ENCODE assay signal across 8 cellular contexts in genomic region chr7:28389504-28390385, GRCh38. TPM values are rescaled to one million over a fixed set of nuclear protein-coding genes. Genes with fewer than 3 reads are reported as not detected.
DNase-seq lines count a peak whose midpoint lies in the region; ATAC-seq, FAIRE-seq and TF ChIP-seq lines count a peak whose summit lies in the region.

No MANE protein-coding gene starts in this region.

- no peaks in the 10 kb centered on the region for H3K36me3 ChIP-seq in body of pancreas (replicated peaks in 1 of 2; ENCODE audit: insufficient read depth in 1 of 2, low read depth in 2 of 2)
- H3K36me3 ChIP-seq in suprapubic skin, result no peaks in the 10 kb centered on the region

- TF ChIP-seq EP300 in suprapubic skin (IDR thresholded peaks at IDR 0.05), result no peak

- H3K4me3 ChIP-seq in body of pancreas (no peak overlapping the region), suprapubic skin (peak overlapping the region; percentile 32)

- TF ChIP-seq POLR2A in H54 (IDR thresholded peaks at IDR 0.05; ENCODE audit: low read depth, low read length), result no peak
- TF ChIP-seq POLR2A in body of pancreas (IDR thresholded peaks at IDR 0.05), result no peak
- no peak for TF ChIP-seq POLR2A in suprapubic skin (IDR thresholded peaks at IDR 0.05)

- WGBS in body of pancreas, 2 donors, result 10 to 13% methylated on average over 14 of the region's 14 CpGs
- WGBS in suprapubic skin, result 7% methylated on average over 14 of the region's 14 CpGs

- TF ChIP-seq CTCF in body of pancreas (IDR thresholded peaks at IDR 0.05) (peak; percentile 60 to 89 (median 75)), suprapubic skin (IDR thresholded peaks at IDR 0.05) (peak; percentile 61 to 70)

- H3K9me3 ChIP-seq in body of pancreas, result no peaks in the 10 kb centered on the region
- no peaks in the 10 kb centered on the region for H3K9me3 ChIP-seq in suprapubic skin

- intact Hi-C loops in body of pancreas (cut with DNase I), result loop anchor here (5.0 kb wide), 1 partner anchor 463 kb away; no protein-coding TSS in a partner anchor

- DNase-seq in AG08396 (ENCODE audit: low spot score) (peak; percentile 7), H54 (ENCODE audit: insufficient read length, low spot score) (no peak), NCI-H446 (lab: John Stamatoyannopoulos, UW) (peak; percentile 7 to 61), body of pancreas (peak in 1 of 4 donors; percentile 33), iris pigment epithelial cell (ENCODE audit: low read depth) (peak; percentile 65), suprapubic skin (ENCODE audit: low spot score in 2 of 2) (no peak)
- DNase-seq in stimulated activated naive CD8-positive, alpha-beta T cell treated with anti-CD3 and anti-CD28 coated beads, Interleukin-15, Interleukin-2, amounts not matched to agents 100 U/mL and 50 U/mL, for 24 hours, result no peak

- H3K27me3 ChIP-seq in body of pancreas (no peaks in the 10 kb centered on the region), suprapubic skin (peaks cover 7% of the 10 kb centered on the region)

- FAIRE-seq in H54 (lab: Jason Lieb, UNC), result peak; percentile 94

- H3K27ac ChIP-seq in body of pancreas (peak overlapping the region in 1 of 4 donors; percentile 40), suprapubic skin (no peak overlapping the region)

- peak; percentile 53 for ATAC-seq in body of pancreas
- no peak for ATAC-seq in stimulated activated naive CD8-positive, alpha-beta T cell treated with anti-CD3 and anti-CD28 coated beads, Interleukin-15, Interleukin-2, amounts not matched to agents 100 U/mL and 50 U/mL, for 24 hours
- no peak for ATAC-seq in HG03442 (IDR thresholded peaks at IDR 0.05; ENCODE audit: unreplicated experiment)

- H3K4me1 ChIP-seq in body of pancreas (no peaks in the 10 kb centered on the region), suprapubic skin (peaks cover 13% of the 10 kb centered on the region)

RNA-seq across cellular contexts. Expression of gene CREB5, which starts 22.6 kb away (rescaled TPM):
- total RNA-seq in body of pancreas, result 10 to 100 TPM; 10.4 to 25.7 TPM
- total RNA-seq in suprapubic skin, result 10 to 100 TPM in 2 of 4 donors, 1 to 10 TPM in 2; 6.2 to 12.1 (median 10.0) TPM

Comparison
In these comparisons a context has a peak if more than half of its experiments do, and no peak if none do; other contexts are left out.
1. DNase-seq: peak in AG08396 (single experiment), NCI-H446 (2 of 2) and iris pigment epithelial cell (single experiment); none in H54 (single experiment), suprapubic skin (0 of 2) and stimulated activated naive CD8-positive, alpha-beta T cell treated with anti-CD3 and anti-CD28 coated beads, Interleukin-15, Interleukin-2, amounts not matched to agents 100 U/mL and 50 U/mL, for 24 hours (single experiment).